Comparison of ENCODE assay signal across 11 cellular contexts in the genomic region with DNA sequence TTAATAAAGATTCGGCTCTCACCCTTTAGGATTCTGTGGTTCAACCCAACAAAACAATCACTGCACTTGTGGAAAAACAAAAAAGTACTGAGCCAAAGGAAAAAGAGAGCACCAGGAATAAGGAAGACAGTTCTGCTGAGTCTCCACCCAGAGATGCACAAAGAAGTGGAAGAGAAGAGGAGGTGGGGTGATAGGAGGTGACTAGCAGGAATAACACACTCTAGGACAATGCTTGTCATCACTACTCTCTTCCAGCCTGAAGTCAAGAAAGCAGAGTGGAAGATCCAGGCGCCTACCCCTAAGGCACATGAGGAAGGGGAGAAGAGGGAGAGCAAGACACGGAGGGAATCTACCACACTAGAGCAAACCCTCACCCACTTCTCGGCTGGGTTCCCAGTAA. TPM values are rescaled to one million over a fixed set of nuclear protein-coding genes. Genes with fewer than 3 reads are reported as not detected.
DNase-seq lines count a peak whose midpoint lies in the region; ATAC-seq, FAIRE-seq and TF ChIP-seq lines count a peak whose summit lies in the region.
"Had no signal": no experiment of that assay in that cellular context is flagged by ENCODE, and none has a peak within 500 bp of the region (broad histone marks: within the 10 kb centered on the region; RNA-seq: fewer than 3 reads in every experiment).

No MANE protein-coding gene starts in this region.

- ATAC-seq in GM19467 (IDR thresholded peaks at IDR 0.05; ENCODE audit: unreplicated experiment) (no peak), HG02938 (IDR thresholded peaks at IDR 0.05; ENCODE audit: unreplicated experiment) (no peak)
- ATAC-seq: T-helper 17 cell had no signal

- peaks cover 0 to 23% of the 10 kb centered on the region in 2 donors for H3K4me1 ChIP-seq in ascending aorta
- no peaks in the 10 kb centered on the region for H3K4me1 ChIP-seq in kidney (ENCODE audit: control insufficient read depth in 1 of 2, insufficient read depth in 1 of 2, low read depth in 1 of 2, low read length in 2 of 2)
- H3K4me1 ChIP-seq in sigmoid colon = peaks cover 0 to 71% (median 56%) of the 10 kb centered on the region in 4 donors
- H3K4me1 ChIP-seq: BLaER1 had no signal

- H3K27ac ChIP-seq in ascending aorta = peak overlapping the region; percentile 70 to 80
- no peak overlapping the region for H3K27ac ChIP-seq in kidney (ENCODE audit: low read depth in 2 of 2, low read length in 2 of 2)
- H3K27ac ChIP-seq in sigmoid colon = peak overlapping the region; percentile 80 to 91 (median 85)
- H3K27ac ChIP-seq: BLaER1 had no signal

- POLR2A ChIA-PET in AG04449 (lab: Yijun Ruan, JAX) = no interaction called here

- H3K4me3 ChIP-seq in AG04449 (ENCODE audit: low read depth, low read length) (peak overlapping the region; percentile 74), ascending aorta (peak overlapping the region; percentile 76 to 88), kidney (ENCODE audit: low read length in 2 of 2) (peak overlapping the region; percentile 28 to 51), sigmoid colon (peak overlapping the region in 3 of 4 donors; percentile 67 to 79 (median 74))
- H3K4me3 ChIP-seq: BLaER1 had no signal

- no peak for FAIRE-seq in kidney (lab: Jason Lieb, UNC)
- FAIRE-seq: frontal cortex had no signal

- intact Hi-C loops in ascending aorta (cut with DNase I) (no loop called here), kidney (cut with DNase I) (loop anchor here (10.0 kb wide), 1 partner anchor 314 kb away; no protein-coding TSS in a partner anchor), sigmoid colon (cut with DNase I) (no loop called here)

- WGBS in sigmoid colon, 2 donors = 38 to 64% methylated on average over 4 of the region's 4 CpGs

- H3K27me3 ChIP-seq in ascending aorta = no peaks in the 10 kb centered on the region
- H3K27me3 ChIP-seq in sigmoid colon = peaks cover 0 to 9% (median 0%) of the 10 kb centered on the region in 3 donors

- TF ChIP-seq EP300 in sigmoid colon (IDR thresholded peaks at IDR 0.05) = no peak

- CTCF ChIA-PET in AG04449 (lab: Yijun Ruan, JAX) = interaction anchor here (1.6 kb wide), 1 partner anchor 312 kb away, joined by 5 read pairs; no protein-coding TSS in a partner anchor

- H3K9ac ChIP-seq in kidney (ENCODE audit: low read length in 2 of 2) = no peak overlapping the region
- H3K9ac ChIP-seq: BLaER1 had no signal

- no peak for TF ChIP-seq CTCF in AG04449 (IDR thresholded peaks at IDR 0.05; ENCODE audit: insufficient read depth, low read length, missing control alignments)
- TF ChIP-seq CTCF in ascending aorta (IDR thresholded peaks at IDR 0.05) = no peak
- no peak for TF ChIP-seq CTCF in kidney (IDR thresholded peaks at IDR 0.05; ENCODE audit: borderline replicate concordance, extremely low read depth, insufficient read depth)
- TF ChIP-seq CTCF in sigmoid colon (IDR thresholded peaks at IDR 0.05) = no peak

- no peak for TF ChIP-seq POLR2A in sigmoid colon (IDR thresholded peaks at IDR 0.05)

- H3K36me3 ChIP-seq in ascending aorta (no peaks in the 10 kb centered on the region), kidney (ENCODE audit: control insufficient read depth in 1 of 2, insufficient read depth in 2 of 2, low read length in 2 of 2) (no peaks in the 10 kb centered on the region), sigmoid colon (no peaks in the 10 kb centered on the region)
- H3K36me3 ChIP-seq: BLaER1 had no signal

- DNase-seq in AG04449 (ENCODE audit: low read depth, low spot score) (no peak), ascending aorta (ENCODE audit: low spot score in 2 of 2) (no peak), kidney (no peak), sigmoid colon (no peak), NCI-H1092 treated with DMSO at 0.1 percent for 48 hours (lab: John Stamatoyannopoulos, UW) (no peak), NCI-H82 treated with DMSO at 0.1 percent for 48 hours (lab: John Stamatoyannopoulos, UW; ENCODE audit: unreplicated experiment) (no peak)
- DNase-seq: T-helper 17 cell had no signal

- H3K9me3 ChIP-seq in ascending aorta (no peaks in the 10 kb centered on the region), kidney (ENCODE audit: control insufficient read depth in 1 of 2, low read length in 2 of 2) (no peaks in the 10 kb centered on the region), sigmoid colon (no peaks in the 10 kb centered on the region)

RNA-seq across cellular contexts. Expression of gene SLIT3, which starts 1.8 kb away (rescaled TPM):
- total RNA-seq in ascending aorta (128 TPM), kidney (54.1 TPM), sigmoid colon (10 to 100 TPM; 30.0 to 46.3 (median 31.5) TPM)
- polyA plus RNA-seq in kidney (ENCODE audit: insufficient read depth, low read depth, low replicate concordance) (14.5 TPM), sigmoid colon (1 to 10 TPM in 2 of 3 donors, under 1 TPM in 1; 0.23 to 4.2 (median 4.0) TPM)
- total RNA-seq: T-helper 17 cell had no signal

Comparison
In these comparisons a context has a peak if more than half of its experiments do, and no peak if none do; other contexts are left out.
1. H3K27ac ChIP-seq: peak in ascending aorta (2 of 2) and sigmoid colon (4 of 4); none in kidney (0 of 2).
2. Peak in every context shown above with its lines, with median percentiles within 50 percentile points of each other: H3K4me3 ChIP-seq.